1 cellular context compared by ENCODE assay signal in genomic region chr11:117823294-117823940, GRCh38.
TF ChIP-seq lines count a peak whose summit lies in the region.

No MANE protein-coding gene starts in this region.

TF ChIP-seq in HepG2, 621 proteins besides CTCF, POLR2A, EP300 and RAD21 (continued from another document and continues in another):
- TF ChIP-seq ZNF280D (CRISPR knock-in tag; IDR thresholded peaks at IDR 0.05) (peak; percentile 30; the same call in 1 of the 2 replicates), PLSCR1 (CRISPR knock-in tag; IDR thresholded peaks at IDR 0.05; ENCODE audit: borderline replicate concordance) (no peak), ZFY (CRISPR knock-in tag; IDR thresholded peaks at IDR 0.05) (no peak), ZNF687 (CRISPR knock-in tag; IDR thresholded peaks at IDR 0.05) (peak; percentile 59), HMG20A (CRISPR knock-in tag; IDR thresholded peaks at IDR 0.05; ENCODE audit: borderline replicate concordance) (no peak), XRCC5 (optimal IDR thresholded peaks at IDR 0.05; ENCODE audit: low read length) (peak; percentile 38), HMGXB4 (CRISPR knock-in tag; IDR thresholded peaks at IDR 0.05; ENCODE audit: borderline replicate concordance in 1 of 2, low read depth in 1 of 2) (peak in 1 of 2 experiments; percentile 53; a peak in 1 of 4 replicates), ZSCAN21 (CRISPR knock-in tag; IDR thresholded peaks at IDR 0.05; ENCODE audit: borderline replicate concordance) (no peak), UBTF (CRISPR knock-in tag; IDR thresholded peaks at IDR 0.05) (no peak; the same call in 1 of the 2 replicates), HHEX (CRISPR knock-in tag; IDR thresholded peaks at IDR 0.05) (no peak), ZNF512B (CRISPR knock-in tag; IDR thresholded peaks at IDR 0.05; ENCODE audit: borderline replicate concordance) (peak; percentile 39; the same call in 1 of the 2 replicates), RNF2 (conservative IDR thresholded peaks at IDR 0.05; ENCODE audit: low read depth) (no peak), FOXA1 (IDR thresholded peaks at IDR 0.05) (no peak), FOXA1 (CRISPR knock-in tag; IDR thresholded peaks at IDR 0.05) (0 out of 2 replicates have a peak, but pooled peaks have one; percentile 13), ZNF333 (CRISPR knock-in tag; IDR thresholded peaks at IDR 0.05; ENCODE audit: borderline replicate concordance) (0 out of 2 replicates have a peak, but pooled peaks have one; percentile 38), ZNF552 (CRISPR knock-in tag; IDR thresholded peaks at IDR 0.05; ENCODE audit: borderline replicate concordance) (0 out of 2 replicates have a peak, but pooled peaks have one; percentile 19), KIAA2018 (CRISPR knock-in tag; IDR thresholded peaks at IDR 0.05; ENCODE audit: borderline replicate concordance) (no peak), MAFF (IDR thresholded peaks at IDR 0.05; ENCODE audit: low read depth, low read length) (no peak), YY1 (IDR thresholded peaks at IDR 0.05; ENCODE audit: insufficient read depth, insufficient replicate concordance, low read depth, low read length) (peak; percentile 16), ARNT2 (CRISPR knock-in tag; IDR thresholded peaks at IDR 0.05; ENCODE audit: low read depth) (no peak), ZNF580 (CRISPR knock-in tag; IDR thresholded peaks at IDR 0.05; ENCODE audit: borderline replicate concordance, low read depth) (0 out of 2 replicates have a peak, but pooled peaks have one; percentile 21), NR2F6 (IDR thresholded peaks at IDR 0.05) (no peak), NR2F6 (CRISPR knock-in tag; IDR thresholded peaks at IDR 0.05) (no peak), ZFYVE20 (CRISPR knock-in tag; IDR thresholded peaks at IDR 0.05; ENCODE audit: borderline replicate concordance, low read depth) (no peak), KAT2B (IDR thresholded peaks at IDR 0.05; ENCODE audit: borderline replicate concordance, low read depth, low read length) (no peak), MYC (CRISPR knock-in tag; IDR thresholded peaks at IDR 0.05; ENCODE audit: borderline replicate concordance) (no peak), CEBPB (IDR thresholded peaks at IDR 0.05; ENCODE audit: borderline replicate concordance, low read depth, low read length) (no peak), SP5 (CRISPR knock-in tag; IDR thresholded peaks at IDR 0.05; ENCODE audit: borderline replicate concordance, low read depth) (no peak), ZNF225 (CRISPR knock-in tag; IDR thresholded peaks at IDR 0.05) (no peak), ZSCAN25 (CRISPR knock-in tag; IDR thresholded peaks at IDR 0.05) (no peak), AGO2 (optimal IDR thresholded peaks at IDR 0.05; ENCODE audit: low read depth, low read length) (peak; percentile 94), TBP (CRISPR knock-in tag; IDR thresholded peaks at IDR 0.05) (no peak)
